In genomic region chr6:115610646-115611045, GRCh38 we compare ENCODE assay signal across 1 cellular context.
TF ChIP-seq lines count a peak whose summit lies in the region.

No MANE protein-coding gene starts in this region.

TF ChIP-seq in GM23338, 12 proteins besides CTCF, POLR2A, EP300 and RAD21 (continued from another document):
- no peak for TF ChIP-seq ZNF462 (CRISPR knock-in tag; IDR thresholded peaks at IDR 0.05)
TF ChIP-seq in GM23338: peak in this region for 0.
